Comparison of ENCODE assay signal across 1 cellular context in genomic region chr4:174283507-174284180, GRCh38.
TF ChIP-seq lines count a peak whose summit lies in the region.

Gene CEP44, plus strand, starts transcription at chr4:174283911. Its CDS starts 15,211 bp downstream, at chr4:174299122.
Gene FBXO8, minus strand, starts transcription at chr4:174283667. Its CDS starts 20,575 bp downstream, at chr4:174263092.

TF ChIP-seq in HEK293, 187 proteins besides CTCF, POLR2A, EP300 and RAD21 (continued from another document):
- TF ChIP-seq ZNF302 (tag by site-specific recombination; IDR thresholded peaks at IDR 0.05; ENCODE audit: low read depth) (no peak), GLIS1 (tag by site-specific recombination; IDR thresholded peaks at IDR 0.05) (no peak), AEBP2 (tag by site-specific recombination; IDR thresholded peaks at IDR 0.05; ENCODE audit: borderline replicate concordance) (no peak), ZNF19 (tag by site-specific recombination; IDR thresholded peaks at IDR 0.05; ENCODE audit: low read depth) (no peak), INSM2 (tag by site-specific recombination; IDR thresholded peaks at IDR 0.05) (peak; percentile 68; the same call in 1 of the 2 replicates), GLI4 (tag by site-specific recombination; IDR thresholded peaks at IDR 0.05) (no peak), ZNF792 (tag by site-specific recombination; IDR thresholded peaks at IDR 0.05) (no peak), ZNF10 (tag by site-specific recombination; IDR thresholded peaks at IDR 0.05) (no peak), ZFP37 (tag by site-specific recombination; IDR thresholded peaks at IDR 0.05) (no peak), ZNF558 (tag by site-specific recombination; IDR thresholded peaks at IDR 0.05) (peak; percentile 77), HOXD13 (CRISPR knock-in tag; IDR thresholded peaks at IDR 0.05; ENCODE audit: borderline replicate concordance) (no peak), ZNF548 (tag by site-specific recombination; IDR thresholded peaks at IDR 0.05) (no peak), ZFP41 (tag by site-specific recombination; IDR thresholded peaks at IDR 0.05; ENCODE audit: borderline replicate concordance) (no peak), KLF10 (tag by site-specific recombination; IDR thresholded peaks at IDR 0.05) (no peak), PRDM1 (tag by site-specific recombination; IDR thresholded peaks at IDR 0.05) (no peak), ZNF768 (tag by site-specific recombination; IDR thresholded peaks at IDR 0.05) (no peak), EGR2 (tag by site-specific recombination; IDR thresholded peaks at IDR 0.05; ENCODE audit: low read depth) (no peak), ZNF148 (tag by site-specific recombination; IDR thresholded peaks at IDR 0.05; ENCODE audit: borderline replicate concordance) (no peak), WT1 (tag by site-specific recombination; IDR thresholded peaks at IDR 0.05) (no peak), ZNF16 (tag by site-specific recombination; IDR thresholded peaks at IDR 0.05; ENCODE audit: low read depth) (no peak), ZNF223 (tag by site-specific recombination; IDR thresholded peaks at IDR 0.05) (no peak), ZNF211 (tag by site-specific recombination; IDR thresholded peaks at IDR 0.05; ENCODE audit: low read depth) (no peak), ZNF155 (tag by site-specific recombination; IDR thresholded peaks at IDR 0.05) (no peak), ZNF660 (tag by site-specific recombination; IDR thresholded peaks at IDR 0.05) (0 out of 2 replicates have a peak, but pooled peaks have one; percentile 65), ZNF843 (tag by site-specific recombination; IDR thresholded peaks at IDR 0.05) (0 out of 2 replicates have a peak, but pooled peaks have one; percentile 38), ZNF518A (tag by site-specific recombination; conservative IDR thresholded peaks at IDR 0.05; ENCODE audit: low read depth) (peak; percentile 88), ZNF501 (tag by site-specific recombination; IDR thresholded peaks at IDR 0.05) (0 out of 2 replicates have a peak, but pooled peaks have one; percentile 77), ZNF747 (tag by site-specific recombination; IDR thresholded peaks at IDR 0.05) (no peak), PRDM4 (tag by site-specific recombination; IDR thresholded peaks at IDR 0.05) (0 out of 2 replicates have a peak, but pooled peaks have one; percentile 8), ZNF341 (tag by site-specific recombination; IDR thresholded peaks at IDR 0.05; ENCODE audit: low read depth) (no peak), ZNF169 (tag by site-specific recombination; IDR thresholded peaks at IDR 0.05) (no peak), ZNF664 (tag by site-specific recombination; IDR thresholded peaks at IDR 0.05) (0 out of 2 replicates have a peak, but pooled peaks have one; percentile 13), ZNF837 (tag by site-specific recombination; IDR thresholded peaks at IDR 0.05) (no peak), ZNF530 (tag by site-specific recombination; IDR thresholded peaks at IDR 0.05; ENCODE audit: low read depth) (no peak), ZNF132 (tag by site-specific recombination; IDR thresholded peaks at IDR 0.05; ENCODE audit: borderline replicate concordance) (no peak), ZSCAN5A (tag by site-specific recombination; IDR thresholded peaks at IDR 0.05) (no peak), ZNF248 (tag by site-specific recombination; IDR thresholded peaks at IDR 0.05) (no peak)
